21 cellular contexts compared by ENCODE assay signal in the genomic region with DNA sequence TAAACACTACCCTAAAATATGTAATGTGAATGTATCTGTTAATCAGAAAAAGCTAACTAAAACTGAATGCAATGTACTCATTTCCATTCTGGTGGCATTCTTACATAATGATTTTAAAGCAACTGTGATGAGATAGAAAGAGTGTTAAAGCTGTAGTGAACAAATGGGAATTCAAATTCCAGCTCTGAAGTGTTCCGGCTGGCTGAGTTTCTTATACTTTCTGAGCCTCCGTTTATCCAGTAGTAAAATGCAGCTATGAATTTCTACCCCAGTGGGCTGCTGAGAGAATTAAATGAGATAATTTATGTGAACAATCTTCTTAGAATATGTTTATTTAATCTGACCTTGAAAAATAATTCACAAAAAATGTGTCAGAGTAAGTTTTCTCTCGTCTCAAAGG.
DNase-seq lines count a peak whose midpoint lies in the region; ATAC-seq, FAIRE-seq and TF ChIP-seq lines count a peak whose summit lies in the region.
"Had no signal": no experiment of that assay in that cellular context is flagged by ENCODE, and none has a peak within 500 bp of the region (broad histone marks: within the 10 kb centered on the region; RNA-seq: fewer than 3 reads in every experiment).

No MANE protein-coding gene starts in this region.

- no peaks in the 10 kb centered on the region for H3K9me3 Mint-ChIP-seq in nephron

- H3K4me1 ChIP-seq in kidney (ENCODE audit: control insufficient read depth in 1 of 2, insufficient read depth in 1 of 2, low read depth in 1 of 2, low read length in 2 of 2) = peaks cover 6 to 19% of the 10 kb centered on the region in 2 donors
- H3K4me1 ChIP-seq in thoracic aorta (ENCODE audit: control insufficient read depth in 1 of 2, low read depth in 2 of 2) = peaks cover 0 to 42% of the 10 kb centered on the region in 2 donors
- H3K4me1 ChIP-seq in stomach = peaks cover 0 to 5% (median under 1%) of the 10 kb centered on the region in 4 donors

- no peak for FAIRE-seq in kidney (lab: Jason Lieb, UNC)
- FAIRE-seq: HTR-8/SVneo had no signal

- H3K4me1 Mint-ChIP-seq in nephron = peaks cover 54% of the 10 kb centered on the region
- H3K4me1 Mint-ChIP-seq: IgD-negative memory B cell had no signal

- intact Hi-C loops in kidney (cut with DNase I) = no loop called here
- intact Hi-C loops in stomach (cut with DNase I; ENCODE audit: low total_unique reads) = no loop called here

- no peaks in the 10 kb centered on the region for H3K27me3 Mint-ChIP-seq in nephron (ENCODE audit: low read depth)
- H3K27me3 Mint-ChIP-seq: IgD-negative memory B cell had no signal

- peak overlapping the region in 1 of 2 donors; percentile 14 for H3K27ac ChIP-seq in kidney (ENCODE audit: low read depth in 2 of 2, low read length in 2 of 2)
- H3K27ac ChIP-seq in thoracic aorta = no peak overlapping the region
- no peak overlapping the region for H3K27ac ChIP-seq in stomach

- H3K27me3 ChIP-seq in thoracic aorta (replicated peaks; ENCODE audit: insufficient read depth) = no peaks in the 10 kb centered on the region
- H3K27me3 ChIP-seq in stomach = no peaks in the 10 kb centered on the region

- ATAC-seq in thoracic aorta (ENCODE audit: insufficient number of reproducible peaks, low FRiP score, low read depth) (no peak), GM18519 (IDR thresholded peaks at IDR 0.05; ENCODE audit: low FRiP score, unreplicated experiment) (no peak)

- TF ChIP-seq CTCF in kidney (IDR thresholded peaks at IDR 0.05; ENCODE audit: borderline replicate concordance, extremely low read depth, insufficient read depth) = no peak
- TF ChIP-seq CTCF in nephron (IDR thresholded peaks at IDR 0.05; ENCODE audit: unreplicated experiment in 3 of 3) = no peak
- no peak for TF ChIP-seq CTCF in thoracic aorta (IDR thresholded peaks at IDR 0.05)
- TF ChIP-seq CTCF in stomach (IDR thresholded peaks at IDR 0.05) = no peak

- DNase-seq in NCI-H82 (lab: John Stamatoyannopoulos, UW) = peak; percentile 35
- no peak for DNase-seq in NCI-H82 treated with DMSO at 0.1 percent for 48 hours (lab: John Stamatoyannopoulos, UW; ENCODE audit: unreplicated experiment)
- DNase-seq in kidney = no peak
- DNase-seq in thoracic aorta (ENCODE audit: low spot score) = no peak
- DNase-seq in activated effector memory CD4-positive, alpha-beta T cell treated with anti-CD3 and anti-CD28 coated beads, Interleukin-2, amount 50 U/mL, for 16 hours = no peak
- no peak for DNase-seq in stomach
- DNase-seq: 8988T, DND-41, Kasumi-1, MM.1S, NCI-H1092, NCI-H1436 treated with DMSO at 0.1 percent for 48 hours, NCI-H2029, NCI-H748 treated with DMSO at 0.1 percent for 48 hours, OCI-M1, SHP77 had no signal

- no peak for TF ChIP-seq POLR2A in stomach (IDR thresholded peaks at IDR 0.05)

- no peaks in the 10 kb centered on the region for H3K9me3 ChIP-seq in kidney (ENCODE audit: control insufficient read depth in 1 of 2, low read length in 2 of 2)
- H3K9me3 ChIP-seq in thoracic aorta = no peaks in the 10 kb centered on the region
- H3K9me3 ChIP-seq in stomach = no peaks in the 10 kb centered on the region
- H3K9me3 ChIP-seq: HAP-1 had no signal

- H3K4me3 ChIP-seq in kidney (ENCODE audit: low read length in 2 of 2) = peak overlapping the region; percentile 27 to 29
- peak overlapping the region; percentile 7 for H3K4me3 ChIP-seq in thoracic aorta
- H3K4me3 ChIP-seq in stomach = no peak overlapping the region
- H3K4me3 ChIP-seq: HAP-1 had no signal

- H3K36me3 ChIP-seq in kidney (ENCODE audit: control insufficient read depth in 1 of 2, insufficient read depth in 2 of 2, low read length in 2 of 2) (no peaks in the 10 kb centered on the region), thoracic aorta (no peaks in the 10 kb centered on the region), stomach (no peaks in the 10 kb centered on the region)
- H3K36me3 ChIP-seq: HAP-1 had no signal

- peak overlapping the region; percentile 74 to 76 (median 75) for H3K27ac Mint-ChIP-seq in nephron
- H3K27ac Mint-ChIP-seq: IgD-negative memory B cell had no signal

- TF ChIP-seq EP300 in stomach (IDR thresholded peaks at IDR 0.05) = no peak

- H3K4me3 Mint-ChIP-seq in nephron = no peak overlapping the region
- H3K4me3 Mint-ChIP-seq: IgD-negative memory B cell had no signal

- 62 to 71% (median 66%) methylated on average over 3 of the region's 3 CpGs for WGBS in stomach, 5 donors

- no peak overlapping the region for H3K9ac ChIP-seq in kidney (ENCODE audit: low read length in 2 of 2)

- peaks cover 23% of the 10 kb centered on the region for H3K36me3 Mint-ChIP-seq in nephron (ENCODE audit: low read depth)
- H3K36me3 Mint-ChIP-seq: IgD-negative memory B cell had no signal

Comparison
In these comparisons a context has a peak if more than half of its experiments do, and no peak if none do; other contexts are left out.
1. H3K4me3 ChIP-seq: peak in kidney (2 of 2) and thoracic aorta (single experiment); none in stomach (0 of 4).